ENCODE assay signal across 16 cellular contexts in genomic region chr10:37952051-37952815, GRCh38. TPM values are rescaled to one million over a fixed set of nuclear protein-coding genes. Genes with fewer than 3 reads are reported as not detected.
A peak's percentile ranks its signal among the peaks of the same experiment; 100 is the strongest.
DNase-seq lines count a peak whose midpoint lies in the region; ATAC-seq and TF ChIP-seq lines count a peak whose summit lies in the region.
"Had no signal": no experiment of that assay in that cellular context is flagged by ENCODE, and none has a peak within 500 bp of the region (broad histone marks: within the 10 kb centered on the region; RNA-seq: fewer than 3 reads in every experiment).

No MANE protein-coding gene starts in this region.

- DNase-seq in HK-2 (ENCODE audit: unreplicated experiment) (peak; percentile 19), chondrocyte (ENCODE audit: low spot score) (no peak), mesenchymal stem cell (no peak), aorta (no peak), stomach (no peak), 8988T (no peak)
- DNase-seq in stimulated activated CD4-positive, alpha-beta T cell treated with anti-CD3 and anti-CD28 coated beads, Interleukin-12 subunit alpha, Interleukin-12 subunit beta, amount 100 ng/mL, for 4 hours = no peak
- DNase-seq: HCEC 1CT, KBM-7, NCI-H1092 treated with DMSO at 0.1 percent for 48 hours, NCI-H1694 treated with DMSO at 0.1 percent for 48 hours, NCI-H345, NCI-H69, Right ventricle myocardium superior, SK-N-SH had no signal

- no peak overlapping the region for H2BK5ac ChIP-seq in mesenchymal stem cell (ENCODE audit: low read depth, low read length, poor library complexity, severe bottlenecking)

- H3K27me3 ChIP-seq in mesenchymal stem cell (ENCODE audit: control insufficient read depth in 1 of 2, insufficient read depth in 1 of 2, low read length in 2 of 2) (no peaks in the 10 kb centered on the region), aorta (ENCODE audit: control insufficient read depth in 1 of 2, insufficient read depth in 2 of 2, low read length in 1 of 2) (no peaks in the 10 kb centered on the region), stomach (no peaks in the 10 kb centered on the region)
- H3K27me3 ChIP-seq: BLaER1 treated with 17β-estradiol and CSF1 and Interleukin-3, amounts not matched to agents 10 nM and 100 nM had no signal

- no peak for ATAC-seq in aorta (ENCODE audit: low FRiP score)

- no peaks in the 10 kb centered on the region for H3K79me1 ChIP-seq in mesenchymal stem cell (replicated peaks; ENCODE audit: low read length, poor library complexity, severe bottlenecking)

- no peak overlapping the region for H3K14ac ChIP-seq in mesenchymal stem cell (ENCODE audit: low read length in 2 of 2)

- H3K27ac ChIP-seq in mesenchymal stem cell (ENCODE audit: low read length, poor library complexity, severe bottlenecking) (peak overlapping the region; percentile 65), aorta (ENCODE audit: low read depth in 1 of 2, low read length in 2 of 2) (no peak overlapping the region), stomach (no peak overlapping the region)
- H3K27ac ChIP-seq: BLaER1 treated with 17β-estradiol and CSF1 and Interleukin-3, amounts not matched to agents 10 nM and 100 nM had no signal

- no peaks in the 10 kb centered on the region for H3K27me3 Mint-ChIP-seq in chondrocyte (ENCODE audit: low read depth)

- H3K23ac ChIP-seq in mesenchymal stem cell (ENCODE audit: low read length in 2 of 2) = no peak overlapping the region

- no peak overlapping the region for H4K91ac ChIP-seq in mesenchymal stem cell (ENCODE audit: low read length)

- WGBS in mesenchymal stem cell = no CpG with 5 or more reads among the region's 1 CpG
- WGBS in aorta, 2 donors = 28 to 59% methylated on average over 1 of the region's 1 CpG
- 75 to 91% (median 85%) methylated on average over 1 of the region's 1 CpG for WGBS in stomach, 5 donors

- H3K36me3 ChIP-seq in mesenchymal stem cell (ENCODE audit: control insufficient read depth in 1 of 2, insufficient read depth in 2 of 2, low read depth in 1 of 2, low read length in 2 of 2) (peaks cover 3 to 73% of the 10 kb centered on the region in 2 experiments), aorta (ENCODE audit: control insufficient read depth in 1 of 2, insufficient read depth in 2 of 2, low read length in 1 of 2) (peaks cover 2 to 12% of the 10 kb centered on the region in 2 donors), stomach (peaks cover 52 to 86% (median 78%) of the 10 kb centered on the region in 4 donors)

- H3K18ac ChIP-seq in mesenchymal stem cell (ENCODE audit: low read depth in 1 of 2, low read length in 2 of 2) = no peak overlapping the region

- H3K36me3 Mint-ChIP-seq in chondrocyte (ENCODE audit: low read depth) = peaks cover 61% of the 10 kb centered on the region

- TF ChIP-seq EP300 in stomach (IDR thresholded peaks at IDR 0.05) = no peak

- H3K9me3 Mint-ChIP-seq in chondrocyte (ENCODE audit: low read depth) = peaks cover 20% of the 10 kb centered on the region

- H3K9ac ChIP-seq in mesenchymal stem cell (ENCODE audit: low read length) = no peak overlapping the region
- H3K9ac ChIP-seq: BLaER1 treated with 17β-estradiol and CSF1 and Interleukin-3, amounts not matched to agents 10 nM and 100 nM; SK-N-SH had no signal

- no peak overlapping the region for H3K4me3 ChIP-seq in mesenchymal stem cell (ENCODE audit: insufficient read depth in 1 of 2, low read depth in 1 of 2, low read length in 2 of 2)
- H3K4me3 ChIP-seq in aorta (ENCODE audit: low read length in 2 of 2) = no peak overlapping the region
- H3K4me3 ChIP-seq in stomach = no peak overlapping the region
- H3K4me3 ChIP-seq: BLaER1 treated with 17β-estradiol and CSF1 and Interleukin-3, amounts not matched to agents 10 nM and 100 nM had no signal

- H3K9me3 ChIP-seq in mesenchymal stem cell (ENCODE audit: control insufficient read depth, low read length) (peaks cover 40% of the 10 kb centered on the region), aorta (ENCODE audit: control insufficient read depth, low read length) (no peaks in the 10 kb centered on the region), stomach (peaks cover 0 to 16% (median 0%) of the 10 kb centered on the region in 4 donors)
- H3K9me3 ChIP-seq: SK-N-SH had no signal

- H3K4me2 ChIP-seq in mesenchymal stem cell (ENCODE audit: low read length, poor library complexity, severe bottlenecking) = no peak overlapping the region
- H3K4me2 ChIP-seq: BLaER1 treated with 17β-estradiol and CSF1 and Interleukin-3, amounts not matched to agents 10 nM and 100 nM; SK-N-SH had no signal

- H3K4me3 Mint-ChIP-seq in chondrocyte (ENCODE audit: unreplicated experiment) = no peak overlapping the region

- H4K8ac ChIP-seq in mesenchymal stem cell (ENCODE audit: low read length) = no peak overlapping the region

- no peak overlapping the region for H3K4ac ChIP-seq in mesenchymal stem cell (ENCODE audit: low read depth in 1 of 2, low read length in 2 of 2)

- no peak overlapping the region for H2BK15ac ChIP-seq in mesenchymal stem cell (ENCODE audit: low read depth, poor library complexity, severe bottlenecking)

- intact Hi-C loops in aorta (cut with DNase I) (no loop called here), stomach (cut with DNase I; ENCODE audit: low total_unique reads) (no loop called here)

- peaks cover 26% of the 10 kb centered on the region for H3K4me1 Mint-ChIP-seq in chondrocyte (ENCODE audit: low read depth)

- no peak for TF ChIP-seq POLR2A in stomach (IDR thresholded peaks at IDR 0.05)

- no peak overlapping the region for H2AFZ ChIP-seq in mesenchymal stem cell (ENCODE audit: low read depth, low read length)

- H3K27ac Mint-ChIP-seq in chondrocyte (ENCODE audit: unreplicated experiment) = peak overlapping the region; percentile 0

- TF ChIP-seq CTCF in chondrocyte (IDR thresholded peaks at IDR 0.05) = no peak
- TF ChIP-seq CTCF in stomach (IDR thresholded peaks at IDR 0.05) = no peak

- H2BK12ac ChIP-seq in mesenchymal stem cell (ENCODE audit: low read length in 2 of 2) = no peak overlapping the region

- no peak overlapping the region for H2AK5ac ChIP-seq in mesenchymal stem cell (ENCODE audit: low read length, severe bottlenecking)

- no peak overlapping the region for H2BK120ac ChIP-seq in mesenchymal stem cell (ENCODE audit: low read depth, low read length)

- H3K4me1 ChIP-seq in mesenchymal stem cell (ENCODE audit: control insufficient read depth, insufficient read depth, low read depth, low read length) = peaks cover 1% of the 10 kb centered on the region
- H3K4me1 ChIP-seq in aorta (ENCODE audit: control insufficient read depth in 1 of 2, insufficient read depth in 2 of 2, low read length in 2 of 2) = no peaks in the 10 kb centered on the region
- H3K4me1 ChIP-seq in stomach = no peaks in the 10 kb centered on the region

RNA-seq across cellular contexts. Expression of gene ZNF25, which starts 24.2 kb away (rescaled TPM):
- total RNA-seq in chondrocyte = 14.4 to 18.6 TPM (median 16.3 TPM) in 3 replicates
- polyA plus RNA-seq in mesenchymal stem cell (2013, experiment 1 of 2) = 5.1 TPM
- 5.0 TPM for polyA plus RNA-seq in mesenchymal stem cell (2013, experiment 2 of 2)
- 10 to 100 TPM; 23.0 to 23.2 TPM for total RNA-seq in aorta
- 10 to 100 TPM; 13.1 to 16.5 TPM for polyA plus RNA-seq in aorta
- total RNA-seq in stomach = 10 to 100 TPM in 2 of 5 donors, 1 to 10 TPM in 3; 4.6 to 23.9 (median 6.4) TPM
- polyA plus RNA-seq in stomach = 1 to 10 TPM; 3.7 to 5.0 (median 4.3) TPM

RNA-seq across cellular contexts. Expression of gene ZNF33A, which starts 58.2 kb away (rescaled TPM):
- total RNA-seq in chondrocyte = 14.2 to 19.3 TPM (median 16.1 TPM) in 3 replicates
- polyA plus RNA-seq in mesenchymal stem cell (2013, experiment 1 of 2) = 7.2 TPM
- polyA plus RNA-seq in mesenchymal stem cell (2013, experiment 2 of 2) = 6.9 TPM
- total RNA-seq in aorta = 10 to 100 TPM; 28.9 to 31.6 TPM
- 10 to 100 TPM; 10.2 to 10.8 TPM for polyA plus RNA-seq in aorta
- total RNA-seq in stomach = 10 to 100 TPM in 4 of 5 donors, 1 to 10 TPM in 1; 7.6 to 72.9 (median 55.8) TPM
- 10 to 100 TPM in 1 of 3 donors, 1 to 10 TPM in 2; 9.2 to 13.3 (median 9.9) TPM for polyA plus RNA-seq in stomach
